In the genomic region with DNA sequence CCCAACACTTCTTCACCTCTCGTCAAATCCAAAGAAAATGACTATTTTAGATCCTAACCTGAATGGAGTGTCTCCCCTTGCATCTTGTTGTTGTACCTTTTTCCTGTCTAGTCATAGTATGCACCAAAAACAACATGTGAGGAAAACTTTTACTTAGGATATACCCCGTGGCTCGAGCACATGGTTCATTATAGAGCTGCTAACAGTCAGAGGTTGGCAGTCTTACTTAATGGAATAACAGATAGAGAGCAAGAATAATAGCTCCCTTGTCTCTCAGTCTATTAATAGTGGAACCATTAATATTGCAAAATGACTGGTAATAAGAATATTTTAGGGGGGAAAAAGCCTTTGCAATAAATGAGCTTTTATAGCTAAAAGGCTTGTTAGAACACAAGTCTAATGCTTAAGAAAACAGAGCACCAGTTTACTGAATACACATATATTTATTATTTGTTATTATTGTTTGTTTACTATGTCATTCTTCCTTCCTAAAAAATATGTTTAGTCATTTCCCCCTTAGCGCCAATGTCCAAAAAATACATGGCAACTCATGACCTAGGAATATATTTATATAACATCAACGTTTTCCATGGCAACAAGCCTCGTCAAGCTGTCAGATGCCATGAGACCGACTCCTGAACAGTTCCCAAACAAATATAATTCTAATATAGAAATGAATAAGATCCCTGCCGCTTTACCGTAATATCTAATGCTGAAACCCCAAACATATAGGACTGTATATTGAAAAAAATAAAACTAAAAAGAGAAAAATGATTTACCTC, we compare ENCODE assay signal across 25 cellular contexts.
"Had no signal": no experiment of that assay in that cellular context is flagged by ENCODE, and none has a peak within 500 bp of the region (broad histone marks: within the 10 kb centered on the region; RNA-seq: fewer than 3 reads in every experiment).

No MANE protein-coding gene starts in this region.

- H3K9me3 ChIP-seq: gastrocnemius medialis, mucosa of descending colon, right atrium auricular region, sigmoid colon, testis, transverse colon, upper lobe of right lung, vagina had no signal

- H3K27ac ChIP-seq: gastrocnemius medialis, heart left ventricle, hepatocyte, parathyroid adenoma, right atrium auricular region, sigmoid colon, testis, transverse colon, upper lobe of right lung, vagina had no signal

- H3K9ac ChIP-seq: parathyroid adenoma had no signal

- H3K36me3 Mint-ChIP-seq: mesothelial cell of epicardium; naive B cell; stimulated activated memory B cell treated with anti-CD40 and anti-IgM and Interleukin-4, amounts not matched to agents 10 μg/mL and 1 μg/mL and 100 μg/mL, for 72 hours had no signal

- H3K27ac Mint-ChIP-seq: effector memory CD8-positive, alpha-beta T cell; mesothelial cell of epicardium; naive B cell; natural killer cell treated with Interleukin-12 subunit alpha and Interleukin-12 subunit beta and Interleukin-15 and Interleukin-18, amount 100 ng/mL, for 72 hours; progenitor cell of endocrine pancreas; stimulated activated memory B cell treated with anti-CD40 and anti-IgM and Interleukin-4, amounts not matched to agents 10 μg/mL and 1 μg/mL and 100 μg/mL, for 72 hours had no signal

- H3K4me1 Mint-ChIP-seq: mesothelial cell of epicardium, naive B cell, neural crest cell had no signal

- H3K36me3 ChIP-seq: gastrocnemius medialis, heart left ventricle, right atrium auricular region, sigmoid colon, transverse colon, upper lobe of right lung, vagina had no signal

- H3K4me2 ChIP-seq: hepatocyte had no signal

- H3K9me3 Mint-ChIP-seq: mesothelial cell of epicardium, neural crest cell had no signal

- H3K27me3 ChIP-seq: gastrocnemius medialis, heart left ventricle, hepatocyte, right atrium auricular region, sigmoid colon, testis, transverse colon, upper lobe of right lung, vagina had no signal

- ATAC-seq: effector memory CD8-positive, alpha-beta T cell; gastrocnemius medialis; heart left ventricle; left lobe of liver; mucosa of descending colon; natural killer cell treated with Interleukin-12 subunit alpha and Interleukin-12 subunit beta and Interleukin-15 and Interleukin-18, amount 100 ng/mL, for 72 hours; stimulated activated memory B cell treated with anti-CD40 and anti-IgM and Interleukin-4, amounts not matched to agents 10 μg/mL and 1 μg/mL and 100 μg/mL, for 72 hours; stimulated activated naive CD8-positive, alpha-beta T cell treated with anti-CD3 and anti-CD28 coated beads, Interleukin-15, Interleukin-2, amounts not matched to agents 100 U/mL and 50 U/mL, for 24 hours; upper lobe of right lung had no signal

- H2AFZ ChIP-seq: hepatocyte, parathyroid adenoma had no signal

- H3K4me3 ChIP-seq: gastrocnemius medialis, heart left ventricle, hepatocyte, mucosa of descending colon, right atrium auricular region, sigmoid colon, testis, transverse colon, upper lobe of right lung, vagina had no signal

- H3K4me1 ChIP-seq: gastrocnemius medialis, parathyroid adenoma, right atrium auricular region, testis, transverse colon, upper lobe of right lung, vagina had no signal

- DNase-seq: cortex of kidney; effector memory CD8-positive, alpha-beta T cell; gastrocnemius medialis; heart left ventricle; kidney; mesenchymal stem cell; mucosa of descending colon; naive B cell; sigmoid colon; stimulated activated CD4-positive, alpha-beta T cell treated with anti-CD3 and anti-CD28 coated beads, Interleukin-4, amount 100 ng/mL, for 4 hours; stimulated activated naive CD8-positive, alpha-beta T cell treated with anti-CD3 and anti-CD28 coated beads, Interleukin-15, Interleukin-2, amounts not matched to agents 100 U/mL and 50 U/mL, for 24 hours; substantia nigra; testis; transverse colon; upper lobe of right lung had no signal

- H3K4me3 Mint-ChIP-seq: effector memory CD8-positive, alpha-beta T cell; mesothelial cell of epicardium; naive B cell; natural killer cell treated with Interleukin-12 subunit alpha and Interleukin-12 subunit beta and Interleukin-15 and Interleukin-18, amount 100 ng/mL, for 72 hours; neural crest cell; stimulated activated memory B cell treated with anti-CD40 and anti-IgM and Interleukin-4, amounts not matched to agents 10 μg/mL and 1 μg/mL and 100 μg/mL, for 72 hours had no signal

- H3K79me2 ChIP-seq: hepatocyte, parathyroid adenoma had no signal

- H3K27me3 Mint-ChIP-seq: effector memory CD8-positive, alpha-beta T cell; naive B cell; natural killer cell treated with Interleukin-12 subunit alpha and Interleukin-12 subunit beta and Interleukin-15 and Interleukin-18, amount 100 ng/mL, for 72 hours; progenitor cell of endocrine pancreas; stimulated activated memory B cell treated with anti-CD40 and anti-IgM and Interleukin-4, amounts not matched to agents 10 μg/mL and 1 μg/mL and 100 μg/mL, for 72 hours had no signal
